Comparison of ENCODE assay signal across 10 cellular contexts in genomic region chr10:77037735-77038411, GRCh38.
DNase-seq lines count a peak whose midpoint lies in the region; ATAC-seq and TF ChIP-seq lines count a peak whose summit lies in the region.
"Had no signal": no experiment of that assay in that cellular context is flagged by ENCODE, and none has a peak within 500 bp of the region (broad histone marks: within the 10 kb centered on the region; RNA-seq: fewer than 3 reads in every experiment).

No MANE protein-coding gene starts in this region.

- intact Hi-C loops in esophagus squamous epithelium (cut with DNase I), result no loop called here

- no peak for TF ChIP-seq CTCF in esophagus squamous epithelium (IDR thresholded peaks at IDR 0.05)

- TF ChIP-seq POLR2A in esophagus squamous epithelium (IDR thresholded peaks at IDR 0.05), result no peak

- H3K27ac ChIP-seq in esophagus squamous epithelium, result no peak overlapping the region

- ATAC-seq in left lobe of liver (peak; percentile 15), GM21737 (IDR thresholded peaks at IDR 0.05; ENCODE audit: unreplicated experiment) (no peak), HG03175 (IDR thresholded peaks at IDR 0.05; ENCODE audit: unreplicated experiment) (no peak)
- ATAC-seq: Right ventricle myocardium inferior had no signal

- 81 to 86% methylated on average over 5 to 7 of the region's 8 CpGs for WGBS in esophagus squamous epithelium, 2 donors

- H3K9me3 ChIP-seq in esophagus squamous epithelium, result no peaks in the 10 kb centered on the region

- H3K4me3 ChIP-seq in esophagus squamous epithelium, result no peak overlapping the region

- DNase-seq in COLO829 (ENCODE audit: low spot score) (peak; percentile 6), NCI-H1092 (lab: John Stamatoyannopoulos, UW) (peak; percentile 8), NCI-H526 treated with DMSO at 0.1 percent for 48 hours (lab: John Stamatoyannopoulos, UW) (peak; percentile 34), left lobe of liver (ENCODE audit: low spot score) (no peak), SKM-1 treated with dmso at 0.1 percent for 144 hours (lab: John Stamatoyannopoulos, UW; ENCODE audit: unreplicated experiment) (no peak), esophagus squamous epithelium (lab: John Stamatoyannopoulos, UW) (no peak)
- DNase-seq: stimulated activated CD4-positive, alpha-beta T cell treated with anti-CD3 and anti-CD28 coated beads, Interleukin-2, amount 100 ng/mL, for 24 hours had no signal

- H3K27me3 ChIP-seq in esophagus squamous epithelium, result no peaks in the 10 kb centered on the region

- no peaks in the 10 kb centered on the region for H3K4me1 ChIP-seq in esophagus squamous epithelium

- peaks cover 0 to 7% (median 0%) of the 10 kb centered on the region in 3 donors for H3K36me3 ChIP-seq in esophagus squamous epithelium

Comparison
In these comparisons a context has a peak if more than half of its experiments do, and no peak if none do; other contexts are left out.
1. DNase-seq: peak in COLO829 (single experiment), NCI-H1092 (single experiment) and NCI-H526 treated with DMSO at 0.1 percent for 48 hours (single experiment); none in left lobe of liver (single experiment), SKM-1 treated with dmso at 0.1 percent for 144 hours (single experiment) and esophagus squamous epithelium (single experiment).